ENCODE assay signal across 15 cellular contexts in genomic region chr16:4270091-4270490, GRCh38. TPM values are rescaled to one million over a fixed set of nuclear protein-coding genes. Genes with fewer than 3 reads are reported as not detected.
DNase-seq lines count a peak whose midpoint lies in the region; ATAC-seq, FAIRE-seq and TF ChIP-seq lines count a peak whose summit lies in the region.
"Had no signal": no experiment of that assay in that cellular context is flagged by ENCODE, and none has a peak within 500 bp of the region (broad histone marks: within the 10 kb centered on the region; RNA-seq: fewer than 3 reads in every experiment).

No MANE protein-coding gene starts in this region.

- 0 out of 2 replicates have a peak overlapping the region, but pooled peaks have one; percentile 87 for H2BK12ac ChIP-seq in H1 (ENCODE audit: low read depth, low read length)

- peak overlapping the region; percentile 48; the same call in 1 of the 2 replicates for H3K18ac ChIP-seq in H1 (ENCODE audit: extremely low read depth, low read length)

- H3K9me3 Mint-ChIP-seq in activated naive CD4-positive, alpha-beta T cell treated with anti-CD3 and anti-CD28 coated beads, Interleukin-2, amount 10 ng/mL, durations not matched to agents 7 days and 5 days, result no peaks in the 10 kb centered on the region
- H3K9me3 Mint-ChIP-seq in stimulated activated effector memory CD8-positive, alpha-beta T cell treated with anti-CD3 and anti-CD28 coated beads, Interleukin-12 subunit alpha, Interleukin-12 subunit beta, amount 100 ng/mL, for 72 hours, result no peaks in the 10 kb centered on the region

- H3K9ac ChIP-seq in PC-3 (ENCODE audit: low read length) (0 out of 2 replicates have a peak overlapping the region, but pooled peaks have one; percentile 99), H1 (replicated peaks in 1 of 4; ENCODE audit: extremely low read depth in 1 of 4, low read depth in 3 of 4, low read length in 3 of 4) (no peak overlapping the region)

- H3K27ac Mint-ChIP-seq in activated naive CD4-positive, alpha-beta T cell treated with anti-CD3 and anti-CD28 coated beads, Interleukin-2, amount 10 ng/mL, durations not matched to agents 7 days and 5 days, result no peak overlapping the region
- no peak overlapping the region for H3K27ac Mint-ChIP-seq in stimulated activated effector memory CD8-positive, alpha-beta T cell treated with anti-CD3 and anti-CD28 coated beads, Interleukin-12 subunit alpha, Interleukin-12 subunit beta, amount 100 ng/mL, for 72 hours

- H2BK15ac ChIP-seq in H1 (ENCODE audit: low read length), result peak overlapping the region; percentile 88; the same call in 1 of the 2 replicates

- no peak overlapping the region; the same call in 1 of the 2 replicates for H4K8ac ChIP-seq in H1 (ENCODE audit: extremely low read depth, insufficient read depth, low read length)

- H3K4me3 ChIP-seq in PC-3 (ENCODE audit: low read length) (peak overlapping the region; percentile 90; the same call in 1 of the 2 replicates), H1 (ENCODE audit: extremely low read depth in 1 of 4, insufficient read depth in 2 of 4, low read depth in 3 of 4, low read length in 4 of 4) (no peak overlapping the region)

- H3K23me2 ChIP-seq in H1 (ENCODE audit: low read depth, low read length), result peaks cover 13% of the 10 kb centered on the region; the same call in 1 of the 2 replicates

- H3K36me3 Mint-ChIP-seq in activated naive CD4-positive, alpha-beta T cell treated with anti-CD3 and anti-CD28 coated beads, Interleukin-2, amount 10 ng/mL, durations not matched to agents 7 days and 5 days, result no peaks in the 10 kb centered on the region
- H3K36me3 Mint-ChIP-seq in stimulated activated effector memory CD8-positive, alpha-beta T cell treated with anti-CD3 and anti-CD28 coated beads, Interleukin-12 subunit alpha, Interleukin-12 subunit beta, amount 100 ng/mL, for 72 hours, result peaks cover 27% of the 10 kb centered on the region

- H3K79me2 ChIP-seq in PC-3 (ENCODE audit: low read length) (peaks cover 73% of the 10 kb centered on the region), H1 (ENCODE audit: control insufficient read depth in 1 of 2, insufficient read depth in 2 of 2, low read length in 2 of 2) (peaks cover 29 to 69% of the 10 kb centered on the region in 2 experiments; a peak in 3 of 4 replicates)

- POLR2A ChIA-PET in PC-3 (lab: Charles Lee; ENCODE audit: unreplicated experiment) (no interaction called here), H1 (lab: Charles Lee; ENCODE audit: partially characterized antibody) (interaction anchor here (0.6 to 24.1 kb wide), 10 partner anchors 9 to 128 kb away, joined by 3 to 403 read pairs (median 6); no protein-coding TSS in a partner anchor)

- TF ChIP-seq RAD21 in H1 (IDR thresholded peaks at IDR 0.05 in 1 of 2, conservative IDR thresholded peaks at IDR 0.05 in 1 of 2; ENCODE audit: low read depth in 2 of 2, low read length in 2 of 2), result no peak

- TF ChIP-seq EP300 in H1 (IDR thresholded peaks at IDR 0.05; ENCODE audit: borderline replicate concordance in 1 of 2, low read depth in 2 of 2, low read length in 2 of 2), result no peak

- H2AFZ ChIP-seq in PC-3 (ENCODE audit: low read length) (no peak overlapping the region), H1 (ENCODE audit: low read length) (no peak overlapping the region)

- ATAC-seq in PC-3, result no peak
- ATAC-seq in stimulated activated effector memory CD8-positive, alpha-beta T cell treated with anti-CD3 and anti-CD28 coated beads, Interleukin-12 subunit alpha, Interleukin-12 subunit beta, amount 100 ng/mL, for 72 hours, result no peak
- ATAC-seq: esophagus mucosa had no signal

- H3K27me3 Mint-ChIP-seq in activated naive CD4-positive, alpha-beta T cell treated with anti-CD3 and anti-CD28 coated beads, Interleukin-2, amount 10 ng/mL, durations not matched to agents 7 days and 5 days, result peaks cover 15% of the 10 kb centered on the region

- no peaks in the 10 kb centered on the region; the same call in 1 of the 2 replicates for H4K20me1 ChIP-seq in PC-3 (ENCODE audit: low read length)
- peaks cover 7 to 9% of the 10 kb centered on the region in 2 experiments for H4K20me1 ChIP-seq in H1 (replicated peaks in 1 of 2; ENCODE audit: control insufficient read depth in 1 of 2, insufficient read depth in 2 of 2, low read length in 2 of 2)

- no peak overlapping the region for H3K23ac ChIP-seq in H1 (ENCODE audit: insufficient read length)

- CTCF ChIA-PET in activated naive CD4-positive, alpha-beta T cell treated with anti-CD3 and anti-CD28 coated beads, Interleukin-2, amount 10 ng/mL, durations not matched to agents 7 days and 5 days (lab: Charles Lee), result interaction anchor here (0.6 to 1.6 kb wide), 4 partner anchors 8 to 42 kb away, joined by 3 to 11 read pairs (median 4); no protein-coding TSS in a partner anchor
- CTCF ChIA-PET in PC-3 (lab: Charles Lee), result no interaction called here
- CTCF ChIA-PET in H1 (lab: Charles Lee; ENCODE audit: partially characterized antibody), result interaction anchor here (1.0 to 4.7 kb wide), 8 partner anchors 8 to 132 kb away, joined by 3 to 34 read pairs (median 7); no protein-coding TSS in a partner anchor

- H3K79me1 ChIP-seq in H1 (ENCODE audit: low read depth, low read length), result peaks cover 18% of the 10 kb centered on the region; the same call in 1 of the 2 replicates

- no peak overlapping the region for H3K56ac ChIP-seq in H1 (replicated peaks; ENCODE audit: insufficient read length, low read depth, low read length)

- no peak overlapping the region for H3K4ac ChIP-seq in H1 (replicated peaks; ENCODE audit: insufficient read length, low read depth, low read length)

- H3K9me3 ChIP-seq in PC-3 (ENCODE audit: low read length), result no peaks in the 10 kb centered on the region
- H3K9me3 ChIP-seq in H1 (ENCODE audit: insufficient read depth in 2 of 2, low read depth in 1 of 2, low read length in 1 of 2), result no peaks in the 10 kb centered on the region

- no peak for DNase-seq in activated naive CD4-positive, alpha-beta T cell treated with anti-CD3 and anti-CD28 coated beads, Interleukin-2, amount 10 ng/mL, durations not matched to agents 7 days and 5 days
- no peak for DNase-seq in activated naive CD4-positive, alpha-beta T cell (lab: John Stamatoyannopoulos, UW)
- no peak for DNase-seq in PC-3
- no peak for DNase-seq in H1 (ENCODE audit: low read depth in 1 of 2, low spot score in 2 of 2)
- DNase-seq in stimulated activated effector memory CD8-positive, alpha-beta T cell treated with anti-CD3 and anti-CD28 coated beads, Interleukin-12 subunit alpha, Interleukin-12 subunit beta, amount 100 ng/mL, for 72 hours (ENCODE audit: low spot score in 2 of 2), result no peak
- DNase-seq in SKM-1 (lab: John Stamatoyannopoulos, UW; ENCODE audit: unreplicated experiment), result no peak
- DNase-seq in RKO (ENCODE audit: low spot score), result no peak
- DNase-seq in HPDE6-E6E7 (ENCODE audit: extremely low spot score), result no peak
- DNase-seq: hypothalamus; NCI-H1436 treated with DMSO at 0.1 percent for 48 hours; NCI-H524 treated with DMSO at 0.1 percent for 48 hours; SHP77; stimulated activated CD4-positive, alpha-beta T cell treated with anti-CD3 and anti-CD28 coated beads, Interleukin-2, amount 100 ng/mL, for 48 hours; stimulated activated naive CD4-positive, alpha-beta T cell had no signal

- H3K4me2 ChIP-seq in PC-3 (ENCODE audit: low read length) (peak overlapping the region; percentile 95), H1 (ENCODE audit: insufficient read depth in 1 of 2, low read depth in 2 of 2, low read length in 2 of 2) (peak overlapping the region; percentile 55 to 92; a peak in 3 of 4 replicates)

- no peak overlapping the region for H4K5ac ChIP-seq in H1 (ENCODE audit: insufficient read length, low read depth, low read length)

- intact Hi-C loops in PC-3 (cut with micrococcal nuclease), result loop anchor here (5.0 kb wide), 1 partner anchor 47 kb away; the partner anchor contains the start of gene GLIS2

- no peak overlapping the region for H4K91ac ChIP-seq in H1 (replicated peaks; ENCODE audit: insufficient read length, low read length)

- H2AK5ac ChIP-seq in H1 (ENCODE audit: low read depth, low read length), result no peak overlapping the region

- WGBS in H1 (ENCODE audit: extremely low coverage in 1 of 2, insufficient coverage in 1 of 2, insufficient read length in 1 of 2, insufficient replicate concordance in 2 of 2, low coverage in 1 of 2, low lambda C conversion rate in 2 of 2, missing lambda C conversion rate in 1 of 2), 2 experiments, result 96% methylated on average over 5 of the region's 5 CpGs; no CpG with 5 or more reads in 1 of the 2 experiments

- no peak overlapping the region for H2BK20ac ChIP-seq in H1 (ENCODE audit: low read length)

- H3K9me2 ChIP-seq in PC-3 (replicated peaks; ENCODE audit: low read length), result no peaks in the 10 kb centered on the region

- peaks cover 15% of the 10 kb centered on the region for H3K4me1 ChIP-seq in PC-3 (ENCODE audit: insufficient read depth, low read length)
- peaks cover 3 to 11% (median 8%) of the 10 kb centered on the region in 4 experiments for H3K4me1 ChIP-seq in H1 (replicated peaks in 1 of 4; ENCODE audit: control insufficient read depth in 3 of 4, insufficient read depth in 4 of 4, low read length in 3 of 4)

- no peak overlapping the region for H2BK120ac ChIP-seq in H1 (replicated peaks; ENCODE audit: low read depth, low read length)

- H3K27ac ChIP-seq in PC-3 (ENCODE audit: low read length), result no peak overlapping the region
- H3K27ac ChIP-seq in H1 (ENCODE audit: low read depth, low read length), result no peak overlapping the region

- peak overlapping the region; percentile 54 for H2BK5ac ChIP-seq in H1 (ENCODE audit: low read depth, low read length)

- no peak overlapping the region for H3K14ac ChIP-seq in H1 (ENCODE audit: insufficient read length)

- TF ChIP-seq CTCF in PC-3 (conservative IDR thresholded peaks at IDR 0.05; ENCODE audit: low read depth, low read length) (no peak), H1 (IDR thresholded peaks at IDR 0.05; ENCODE audit: control extremely low read depth in 1 of 3, insufficient read depth in 1 of 3, low read depth in 1 of 3, low read length in 3 of 3) (no peak)

- no TSS peak for BruUV-seq in PC-3 (replicated peaks; lab: Mats Ljungman, UMichigan)

- H3K36me3 ChIP-seq in PC-3 (ENCODE audit: low read depth, low read length) (no peaks in the 10 kb centered on the region), H1 (ENCODE audit: control insufficient read depth in 2 of 4, insufficient read depth in 4 of 4, low read length in 3 of 4) (no peaks in the 10 kb centered on the region)

- no peaks in the 10 kb centered on the region for H3F3A ChIP-seq in PC-3 (ENCODE audit: low read length, unreplicated experiment)

- no peak for FAIRE-seq in H1 (lab: Jason Lieb, UNC)

- H3K27me3 ChIP-seq in PC-3 (ENCODE audit: low read length) (no peaks in the 10 kb centered on the region), H1 (replicated peaks in 1 of 4; ENCODE audit: control insufficient read depth in 3 of 4, extremely low read depth in 1 of 4, insufficient read depth in 3 of 4, low read length in 3 of 4) (no peaks in the 10 kb centered on the region)

- peaks cover 23% of the 10 kb centered on the region for H3K4me1 Mint-ChIP-seq in activated naive CD4-positive, alpha-beta T cell treated with anti-CD3 and anti-CD28 coated beads, Interleukin-2, amount 10 ng/mL, durations not matched to agents 7 days and 5 days
- peaks cover 18% of the 10 kb centered on the region for H3K4me1 Mint-ChIP-seq in stimulated activated effector memory CD8-positive, alpha-beta T cell treated with anti-CD3 and anti-CD28 coated beads, Interleukin-12 subunit alpha, Interleukin-12 subunit beta, amount 100 ng/mL, for 72 hours

- TF ChIP-seq POLR2A in H1 (IDR thresholded peaks at IDR 0.05; ENCODE audit: control extremely low read depth in 1 of 2, low read depth in 2 of 2, low read length in 2 of 2), result no peak

- peak overlapping the region; percentile 80 for H3K4me3 Mint-ChIP-seq in activated naive CD4-positive, alpha-beta T cell treated with anti-CD3 and anti-CD28 coated beads, Interleukin-2, amount 10 ng/mL, durations not matched to agents 7 days and 5 days
- H3K4me3 Mint-ChIP-seq in stimulated activated effector memory CD8-positive, alpha-beta T cell treated with anti-CD3 and anti-CD28 coated beads, Interleukin-12 subunit alpha, Interleukin-12 subunit beta, amount 100 ng/mL, for 72 hours, result peak overlapping the region; percentile 84

RNA-seq across cellular contexts. Expression of gene TFAP4, which starts 2.7 kb away (rescaled TPM):
- total RNA-seq in PC-3 (2014; rRNA removed), result 35.7 and 38.1 TPM in 2 replicates
- 41.0 and 41.6 TPM in 2 replicates for total RNA-seq in H1 (2021; fragmentation: NEBNext Ultra II Directional; extraction: Animal tissue kit (Norgen Biotek cat#: 25700))
- 16.1 and 21.3 TPM in 2 replicates for polyA plus RNA-seq in H1 (2011; rRNA removed)
- 20.1 TPM for polyA plus RNA-seq in H1 (2011; cell fraction: cytosol; rRNA removed)
- polyA plus RNA-seq in H1 (2011; cell fraction: nucleus; rRNA removed), result 40.5 TPM
- 20.6 to 34.7 TPM (median 28.3 TPM) in 4 replicates for polyA plus RNA-seq in H1 (2012, experiment 1 of 2)
- polyA plus RNA-seq in H1 (2012, experiment 2 of 2), result 17.6 TPM
- 18.0 TPM for polyA plus RNA-seq in H1 (2013, experiment 1 of 2)
- 18.0 TPM for polyA plus RNA-seq in H1 (2013, experiment 2 of 2)
- 29.6 and 44.4 TPM in 2 replicates for polyA minus RNA-seq in H1 (2011; rRNA and poly(A)+ RNA removed)
- polyA minus RNA-seq in H1 (2011; cell fraction: cytosol; rRNA and poly(A)+ RNA removed), result 36.2 TPM
- 30.1 TPM for polyA minus RNA-seq in H1 (2011; cell fraction: nucleus; rRNA and poly(A)+ RNA removed)

RNA-seq across cellular contexts. Expression of gene SRL, which starts 28.2 kb away (rescaled TPM):
- not detected in 2 replicates for total RNA-seq in PC-3 (2014; rRNA removed)
- 0.08 TPM in 1 of 2 replicates, not detected in the other for total RNA-seq in H1 (2021; fragmentation: NEBNext Ultra II Directional; extraction: Animal tissue kit (Norgen Biotek cat#: 25700))
- polyA plus RNA-seq in H1 (2011; rRNA removed), result 0.05 and 0.09 TPM in 2 replicates
- polyA plus RNA-seq in H1 (2011; cell fraction: cytosol; rRNA removed), result 0.04 TPM
- polyA plus RNA-seq in H1 (2011; cell fraction: nucleus; rRNA removed), result 0.09 TPM
- polyA plus RNA-seq in H1 (2012, experiment 1 of 2), result 0.06 to 0.09 TPM (median 0.08 TPM) in 4 replicates
- polyA plus RNA-seq in H1 (2012, experiment 2 of 2), result not detected
- 0.04 TPM for polyA plus RNA-seq in H1 (2013, experiment 1 of 2)
- polyA plus RNA-seq in H1 (2013, experiment 2 of 2), result 0.07 TPM
- 0.05 TPM in 1 of 2 replicates, not detected in the other for polyA minus RNA-seq in H1 (2011; rRNA and poly(A)+ RNA removed)
- not detected for polyA minus RNA-seq in H1 (2011; cell fraction: cytosol; rRNA and poly(A)+ RNA removed)
- not detected for polyA minus RNA-seq in H1 (2011; cell fraction: nucleus; rRNA and poly(A)+ RNA removed)

RNA-seq across cellular contexts. Expression of gene GLIS2, which starts 45.8 kb away (rescaled TPM):
- total RNA-seq in PC-3 (2014; rRNA removed), result 2.1 and 5.9 TPM in 2 replicates
- total RNA-seq in H1 (2021; fragmentation: NEBNext Ultra II Directional; extraction: Animal tissue kit (Norgen Biotek cat#: 25700)), result 17.4 and 18.6 TPM in 2 replicates
- 4.3 and 7.6 TPM in 2 replicates for polyA plus RNA-seq in H1 (2011; rRNA removed)
- polyA plus RNA-seq in H1 (2011; cell fraction: cytosol; rRNA removed), result 2.7 TPM
- 8.4 TPM for polyA plus RNA-seq in H1 (2011; cell fraction: nucleus; rRNA removed)
- polyA plus RNA-seq in H1 (2012, experiment 1 of 2), result 8.3 to 13.8 TPM (median 12.3 TPM) in 4 replicates
- polyA plus RNA-seq in H1 (2012, experiment 2 of 2), result 11.8 TPM
- 9.4 TPM for polyA plus RNA-seq in H1 (2013, experiment 1 of 2)
- polyA plus RNA-seq in H1 (2013, experiment 2 of 2), result 9.5 TPM
- 2.0 and 3.2 TPM in 2 replicates for polyA minus RNA-seq in H1 (2011; rRNA and poly(A)+ RNA removed)
- 7.0 TPM for polyA minus RNA-seq in H1 (2011; cell fraction: cytosol; rRNA and poly(A)+ RNA removed)
- 5.7 TPM for polyA minus RNA-seq in H1 (2011; cell fraction: nucleus; rRNA and poly(A)+ RNA removed)
